ENCODE assay signal across 20 cellular contexts in genomic region chr1:8706291-8706690, GRCh38.
A peak's percentile ranks its signal among the peaks of the same experiment; 100 is the strongest.
DNase-seq lines count a peak whose midpoint lies in the region; ATAC-seq and TF ChIP-seq lines count a peak whose summit lies in the region.
"Had no signal": no experiment of that assay in that cellular context is flagged by ENCODE, and none has a peak within 500 bp of the region (broad histone marks: within the 10 kb centered on the region; RNA-seq: fewer than 3 reads in every experiment).

No MANE protein-coding gene starts in this region.

- no peaks in the 10 kb centered on the region for H3K27me3 ChIP-seq in breast epithelium
- H3K27me3 ChIP-seq in naive thymus-derived CD4-positive, alpha-beta T cell (ENCODE audit: control insufficient read depth in 2 of 2, insufficient read depth in 2 of 2, low read length in 2 of 2), result peaks cover 3 to 27% of the 10 kb centered on the region in 2 donors
- H3K27me3 ChIP-seq: tibial nerve had no signal

- no peak overlapping the region for H3K27ac ChIP-seq in breast epithelium
- peak overlapping the region; percentile 100 for H3K27ac ChIP-seq in VCaP
- H3K27ac ChIP-seq in naive thymus-derived CD4-positive, alpha-beta T cell (ENCODE audit: low read depth, low read length), result no peak overlapping the region

- H3K9me3 Mint-ChIP-seq in nephron progenitor cell (peaks cover 13% of the 10 kb centered on the region), type B pancreatic cell (no peaks in the 10 kb centered on the region)
- H3K9me3 Mint-ChIP-seq in naive thymus-derived CD4-positive, alpha-beta T cell, result peaks cover 0 to 6% (median 2%) of the 10 kb centered on the region in 11 donors

- H3K27ac Mint-ChIP-seq in nephron progenitor cell (peak overlapping the region; percentile 42), type B pancreatic cell (peak overlapping the region; percentile 59)
- H3K27ac Mint-ChIP-seq in naive thymus-derived CD4-positive, alpha-beta T cell, result no peak overlapping the region
- H3K27ac Mint-ChIP-seq: activated naive CD4-positive, alpha-beta T cell treated with anti-CD3 and anti-CD28 coated beads, Interleukin-2, amount 10 ng/mL, durations not matched to agents 7 days and 5 days; activated T-cell treated with anti-CD3 and anti-CD28 coated beads, Interleukin-2, amount 50 U/mL, for 72 hours; CD14-positive monocyte had no signal

- intact Hi-C loops in breast epithelium (cut with DNase I; ENCODE audit: low total_unique reads), result no loop called here
- intact Hi-C loops in naive thymus-derived CD4-positive, alpha-beta T cell (cut with micrococcal nuclease), result loop anchor here in 1 of 2 donors (10.0 kb wide), 1 partner anchor 419 kb away; the partner anchor contains the start of gene GPR157

- DNase-seq in T47D (ENCODE audit: low read depth in 1 of 2, low spot score in 1 of 2), result peak; percentile 17 to 60
- DNase-seq in breast epithelium (ENCODE audit: low spot score in 2 of 2), result no peak
- no peak for DNase-seq in nephron progenitor cell
- no peak for DNase-seq in type B pancreatic cell (ENCODE audit: extremely low spot score, unreplicated experiment)
- no peak for DNase-seq in stimulated activated naive CD4-positive, alpha-beta T cell (lab: John Stamatoyannopoulos, UW)
- no peak for DNase-seq in naive thymus-derived CD4-positive, alpha-beta T cell
- no peak for DNase-seq in NAMALWA (ENCODE audit: low spot score)
- DNase-seq: activated naive CD4-positive, alpha-beta T cell treated with anti-CD3 and anti-CD28 coated beads, Interleukin-2, amount 10 ng/mL, durations not matched to agents 7 days and 5 days; activated T-cell treated with anti-CD3 and anti-CD28 coated beads, Interleukin-2, amount 50 U/mL, for 72 hours; caudate nucleus; H7; midbrain; MM.1S; spleen; stimulated activated CD4-positive, alpha-beta T cell treated with anti-CD3 and anti-CD28 coated beads, Interleukin-4, amount 100 ng/mL, for 1 hour; stimulated activated naive CD8-positive, alpha-beta T cell treated with anti-CD3 and anti-CD28 coated beads, Interleukin-15, Interleukin-2, amounts not matched to agents 100 U/mL and 50 U/mL, for 24 hours had no signal

- in situ Hi-C loops in T47D (cut with HindIII; ENCODE audit: low pct_unique_long_range_greater_than_20kb, low sequenced_read_pairs), result no loop called here

- peaks cover 0 to 3% of the 10 kb centered on the region in 2 donors for H3K4me1 ChIP-seq in breast epithelium
- peaks cover 11 to 15% of the 10 kb centered on the region in 2 donors for H3K4me1 ChIP-seq in naive thymus-derived CD4-positive, alpha-beta T cell (ENCODE audit: control insufficient read depth in 2 of 2, insufficient read depth in 2 of 2, low read length in 2 of 2)

- no peaks in the 10 kb centered on the region for H3K9me3 ChIP-seq in breast epithelium
- H3K9me3 ChIP-seq in naive thymus-derived CD4-positive, alpha-beta T cell (ENCODE audit: control insufficient read depth in 2 of 3, low read length in 3 of 3), result no peaks in the 10 kb centered on the region
- H3K9me3 ChIP-seq: spleen, tibial nerve had no signal

- H3K36me3 Mint-ChIP-seq in nephron progenitor cell (ENCODE audit: low read depth), result peaks cover 17% of the 10 kb centered on the region
- no peaks in the 10 kb centered on the region for H3K36me3 Mint-ChIP-seq in type B pancreatic cell
- peaks cover 0 to 17% (median 8%) of the 10 kb centered on the region in 5 donors for H3K36me3 Mint-ChIP-seq in naive thymus-derived CD4-positive, alpha-beta T cell

- TF ChIP-seq POLR2A in breast epithelium (IDR thresholded peaks at IDR 0.05), result no peak

- ATAC-seq in naive thymus-derived CD4-positive, alpha-beta T cell, result no peak
- ATAC-seq: activated T-cell treated with anti-CD3 and anti-CD28 coated beads, Interleukin-2, amount 50 U/mL, for 72 hours; left lobe of liver; stimulated activated naive CD8-positive, alpha-beta T cell treated with anti-CD3 and anti-CD28 coated beads, Interleukin-15, Interleukin-2, amounts not matched to agents 100 U/mL and 50 U/mL, for 24 hours had no signal

- peaks cover 2% of the 10 kb centered on the region for H3K27me3 Mint-ChIP-seq in nephron progenitor cell (ENCODE audit: low read depth, poor library complexity)
- H3K27me3 Mint-ChIP-seq in type B pancreatic cell, result no peaks in the 10 kb centered on the region
- H3K27me3 Mint-ChIP-seq in naive thymus-derived CD4-positive, alpha-beta T cell, result peaks cover 9 to 67% (median 60%) of the 10 kb centered on the region in 5 donors

- TF ChIP-seq CTCF in breast epithelium (IDR thresholded peaks at IDR 0.05) (no peak), VCaP (conservative IDR thresholded peaks at IDR 0.05) (no peak), nephron progenitor cell (IDR thresholded peaks at IDR 0.05) (no peak), type B pancreatic cell (conservative IDR thresholded peaks at IDR 0.05) (no peak)

- H3K36me3 ChIP-seq in breast epithelium, result no peaks in the 10 kb centered on the region
- H3K36me3 ChIP-seq in naive thymus-derived CD4-positive, alpha-beta T cell (ENCODE audit: control insufficient read depth in 2 of 3, insufficient read depth in 3 of 3, low read length in 3 of 3), result no peaks in the 10 kb centered on the region
- H3K36me3 ChIP-seq: spleen, tibial nerve had no signal

- CTCF ChIA-PET in naive thymus-derived CD4-positive, alpha-beta T cell (lab: Charles Lee), result interaction anchor here (0.6 to 1.0 kb wide), 2 partner anchors 11 to 145 kb away, joined by 3 read pairs; no protein-coding TSS in a partner anchor

- H3K4me1 Mint-ChIP-seq in nephron progenitor cell, result peaks cover 66% of the 10 kb centered on the region
- peaks cover 53% of the 10 kb centered on the region for H3K4me1 Mint-ChIP-seq in type B pancreatic cell (ENCODE audit: unreplicated experiment)
- H3K4me1 Mint-ChIP-seq in naive thymus-derived CD4-positive, alpha-beta T cell, result peaks cover 15 to 42% (median 25%) of the 10 kb centered on the region in 7 donors

- no peak overlapping the region for H3K4me3 Mint-ChIP-seq in nephron progenitor cell
- H3K4me3 Mint-ChIP-seq in type B pancreatic cell, result no peak overlapping the region
- H3K4me3 Mint-ChIP-seq in naive thymus-derived CD4-positive, alpha-beta T cell, result no peak overlapping the region
- H3K4me3 Mint-ChIP-seq: activated naive CD4-positive, alpha-beta T cell treated with anti-CD3 and anti-CD28 coated beads, Interleukin-2, amount 10 ng/mL, durations not matched to agents 7 days and 5 days; activated T-cell treated with anti-CD3 and anti-CD28 coated beads, Interleukin-2, amount 50 U/mL, for 72 hours; CD14-positive monocyte had no signal

- POLR2A ChIA-PET in naive thymus-derived CD4-positive, alpha-beta T cell (lab: Charles Lee), result interaction anchor here (0.7 kb wide), 1 partner anchor 206 kb away, joined by 4 read pairs; no protein-coding TSS in a partner anchor

- no peak overlapping the region for H3K4me3 ChIP-seq in breast epithelium
- no peak overlapping the region for H3K4me3 ChIP-seq in naive thymus-derived CD4-positive, alpha-beta T cell (ENCODE audit: low read length)
- H3K4me3 ChIP-seq: spleen, tibial nerve had no signal

Comparison
In these comparisons a context has a peak if more than half of its experiments do, and no peak if none do; other contexts are left out.
1. DNase-seq: peak in T47D (2 of 2); none in breast epithelium (0 of 2), nephron progenitor cell (single experiment), type B pancreatic cell (single experiment), stimulated activated naive CD4-positive, alpha-beta T cell (0 of 6), naive thymus-derived CD4-positive, alpha-beta T cell (0 of 9) and NAMALWA (single experiment).
2. H3K27ac Mint-ChIP-seq: peak in nephron progenitor cell (single experiment) and type B pancreatic cell (single experiment); none in naive thymus-derived CD4-positive, alpha-beta T cell (0 of 9).